In the genomic region with DNA sequence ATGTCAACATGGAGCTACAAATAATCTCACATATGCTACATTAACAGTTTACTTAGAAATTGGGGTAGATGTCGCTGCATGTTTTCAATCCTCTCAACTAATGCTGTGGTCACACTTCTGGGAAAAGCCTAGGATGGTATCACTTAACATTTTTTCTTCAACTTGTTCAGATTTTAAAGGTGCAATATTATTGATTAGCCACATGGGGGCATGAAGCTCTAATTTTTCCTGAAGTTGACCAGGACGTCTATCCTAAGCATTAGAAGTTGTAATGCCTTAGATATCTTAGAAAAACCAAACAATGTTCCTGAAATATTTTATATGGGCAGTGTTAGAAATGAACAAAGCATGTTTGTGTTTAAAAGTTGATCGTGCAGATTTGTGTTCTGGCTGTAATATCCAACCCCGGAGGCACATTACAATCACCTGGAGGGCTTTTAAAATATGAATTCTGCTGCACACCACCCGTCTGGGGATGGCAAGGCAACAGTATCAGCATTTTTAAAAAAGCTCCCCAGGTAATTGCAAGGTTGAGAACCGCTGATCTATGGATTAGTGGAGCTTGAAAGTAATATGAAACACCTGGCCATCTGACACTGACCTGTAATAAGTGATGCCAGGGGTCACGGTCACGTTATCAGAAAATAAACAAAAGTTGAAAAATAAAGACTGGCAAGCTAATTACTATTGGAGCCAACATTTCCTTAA, we compare ENCODE assay signal across 8 cellular contexts.
A peak's percentile ranks its signal among the peaks of the same experiment; 100 is the strongest.
DNase-seq lines count a peak whose midpoint lies in the region; ATAC-seq, FAIRE-seq and TF ChIP-seq lines count a peak whose summit lies in the region.

No MANE protein-coding gene starts in this region.

- H3K27ac Mint-ChIP-seq in chondrocyte (ENCODE audit: unreplicated experiment), result no peak overlapping the region
- peak overlapping the region; percentile 86 for H3K27ac Mint-ChIP-seq in mesothelial cell of epicardium
- H3K27ac Mint-ChIP-seq in activated naive CD4-positive, alpha-beta T cell treated with anti-CD3 and anti-CD28 coated beads for 36 hours, result no peak overlapping the region

- peak; percentile 35 for DNase-seq in NCI-H345 treated with DMSO at 0.1 percent for 48 hours (lab: John Stamatoyannopoulos, UW; ENCODE audit: unreplicated experiment)
- no peak for DNase-seq in chondrocyte (ENCODE audit: low spot score)
- no peak for DNase-seq in mesothelial cell of epicardium (ENCODE audit: low spot score in 2 of 2, unreplicated experiment in 2 of 2)
- DNase-seq in activated naive CD4-positive, alpha-beta T cell treated with anti-CD3 and anti-CD28 coated beads for 36 hours, result no peak

- ATAC-seq in GM18867 (IDR thresholded peaks at IDR 0.05; ENCODE audit: unreplicated experiment), result peak; percentile 46
- ATAC-seq in HG03108 (IDR thresholded peaks at IDR 0.05; ENCODE audit: unreplicated experiment), result no peak
- no peak for ATAC-seq in GM18907 (IDR thresholded peaks at IDR 0.05; ENCODE audit: unreplicated experiment)

- H3K4me3 Mint-ChIP-seq in chondrocyte (ENCODE audit: unreplicated experiment) (no peak overlapping the region), mesothelial cell of epicardium (no peak overlapping the region)
- H3K4me3 Mint-ChIP-seq in activated naive CD4-positive, alpha-beta T cell treated with anti-CD3 and anti-CD28 coated beads for 36 hours, result no peak overlapping the region

- CTCF ChIA-PET in activated naive CD4-positive, alpha-beta T cell treated with anti-CD3 and anti-CD28 coated beads for 36 hours (lab: Charles Lee), result interaction anchor here (1.0 to 4.4 kb wide), 13 partner anchors 10 to 1090 kb away, joined by 3 to 37 read pairs (median 5); no protein-coding TSS in a partner anchor

- H3K4me1 Mint-ChIP-seq in chondrocyte (ENCODE audit: low read depth), result peaks cover 5% of the 10 kb centered on the region
- H3K4me1 Mint-ChIP-seq in mesothelial cell of epicardium, result peaks cover 41% of the 10 kb centered on the region
- no peaks in the 10 kb centered on the region for H3K4me1 Mint-ChIP-seq in activated naive CD4-positive, alpha-beta T cell treated with anti-CD3 and anti-CD28 coated beads for 36 hours (ENCODE audit: low read depth)

- peak; percentile 95 for FAIRE-seq in A204.1 (lab: Jason Lieb, UNC)

- H3K9me3 Mint-ChIP-seq in chondrocyte (ENCODE audit: low read depth), result no peaks in the 10 kb centered on the region
- H3K9me3 Mint-ChIP-seq in mesothelial cell of epicardium, result no peaks in the 10 kb centered on the region
- H3K9me3 Mint-ChIP-seq in activated naive CD4-positive, alpha-beta T cell treated with anti-CD3 and anti-CD28 coated beads for 36 hours, result no peaks in the 10 kb centered on the region

- intact Hi-C loops in activated naive CD4-positive, alpha-beta T cell treated with anti-CD3 and anti-CD28 coated beads for 36 hours (cut with micrococcal nuclease), result loop anchor here (1.0 to 10.0 kb wide), 4 partner anchors 238 to 1090 kb away; partner anchors contain the start of gene CCBE1

- peak; percentile 87 for TF ChIP-seq CTCF in chondrocyte (IDR thresholded peaks at IDR 0.05)
- TF ChIP-seq CTCF in mesothelial cell of epicardium (IDR thresholded peaks at IDR 0.05; ENCODE audit: unreplicated experiment), result peak; percentile 86

- no peaks in the 10 kb centered on the region for H3K36me3 Mint-ChIP-seq in chondrocyte (ENCODE audit: low read depth)
- H3K36me3 Mint-ChIP-seq in mesothelial cell of epicardium, result peaks cover 7% of the 10 kb centered on the region
- H3K36me3 Mint-ChIP-seq in activated naive CD4-positive, alpha-beta T cell treated with anti-CD3 and anti-CD28 coated beads for 36 hours (ENCODE audit: low read depth), result no peaks in the 10 kb centered on the region

- H3K27me3 Mint-ChIP-seq in chondrocyte (ENCODE audit: low read depth), result peaks cover 3% of the 10 kb centered on the region
- peaks cover 20% of the 10 kb centered on the region for H3K27me3 Mint-ChIP-seq in mesothelial cell of epicardium (ENCODE audit: low read depth)
- H3K27me3 Mint-ChIP-seq in activated naive CD4-positive, alpha-beta T cell treated with anti-CD3 and anti-CD28 coated beads for 36 hours (ENCODE audit: low read depth), result peaks cover 15% of the 10 kb centered on the region
